In the genomic region with DNA sequence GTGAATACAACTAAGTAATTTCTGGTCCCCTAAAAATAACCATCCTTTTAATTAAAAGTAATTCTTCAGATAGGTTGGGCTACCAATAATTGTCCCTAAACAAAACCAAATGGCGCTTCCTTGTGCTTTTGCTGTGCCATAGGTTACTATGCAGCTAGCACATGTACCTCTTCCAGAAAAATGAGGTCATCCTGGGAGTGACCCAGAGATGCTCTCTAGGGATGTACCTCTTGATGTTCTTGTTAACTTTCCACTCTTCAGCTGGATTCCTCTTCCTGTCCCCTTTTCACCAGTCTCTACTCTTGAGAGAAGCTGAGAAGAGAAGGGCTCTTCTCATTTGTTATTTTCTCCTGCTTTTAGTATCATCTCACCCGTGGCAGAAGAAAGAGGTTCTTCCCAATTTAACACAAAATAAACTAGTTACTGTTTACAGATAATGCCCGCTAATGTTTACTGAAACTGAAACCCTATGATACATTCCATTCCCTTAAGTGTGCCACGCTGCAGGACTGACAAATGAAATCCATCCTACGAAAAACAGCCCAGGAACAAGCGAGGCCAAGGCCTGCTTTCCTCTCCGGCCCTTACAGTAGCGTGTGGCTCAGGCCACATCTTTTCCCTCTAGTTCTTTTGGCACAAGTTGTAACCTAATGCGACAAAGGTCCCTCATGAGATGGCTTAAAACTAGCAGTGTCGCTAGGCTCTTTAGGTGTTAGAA, we compare ENCODE assay signal across 27 cellular contexts. TPM values are rescaled to one million over a fixed set of nuclear protein-coding genes. Genes with fewer than 3 reads are reported as not detected.
DNase-seq lines count a peak whose midpoint lies in the region; ATAC-seq, FAIRE-seq and TF ChIP-seq lines count a peak whose summit lies in the region.
"Had no signal": no experiment of that assay in that cellular context is flagged by ENCODE, and none has a peak within 500 bp of the region (broad histone marks: within the 10 kb centered on the region; RNA-seq: fewer than 3 reads in every experiment).

No MANE protein-coding gene starts in this region.

- H3K4me3 ChIP-seq in HepG2 (replicated peaks in 1 of 3; ENCODE audit: insufficient read depth in 1 of 3, low read depth in 2 of 3, low read length in 3 of 3): no peak overlapping the region
- H3K4me3 ChIP-seq: Peyer's patch had no signal

- no peaks in the 10 kb centered on the region for H3K4me1 Mint-ChIP-seq in activated CD4-positive, alpha-beta memory T cell treated with anti-CD3 and anti-CD28 coated beads for 36 hours (ENCODE audit: low read depth)
- H3K4me1 Mint-ChIP-seq in activated CD4-positive, alpha-beta memory T cell treated with anti-CD3 and anti-CD28 coated beads, Interleukin-2, amount 10 ng/mL, durations not matched to agents 7 days and 5 days: no peaks in the 10 kb centered on the region
- no peaks in the 10 kb centered on the region for H3K4me1 Mint-ChIP-seq in activated T-helper 1 cell treated with anti-CD3 and anti-CD28 coated beads, Interleukin-12 subunit alpha, Interleukin-12 subunit beta, Interleukin-2, Interleukin-4 antibody, amounts not matched to agents 30 ng/mL and 10 ng/mL and 1 ng/mL, durations not matched to agents 14 hours and 24 hours and 36 hours (ENCODE audit: low read depth)
- peaks cover 12% of the 10 kb centered on the region for H3K4me1 Mint-ChIP-seq in endothelial cell (ENCODE audit: unreplicated experiment)
- H3K4me1 Mint-ChIP-seq: natural killer cell, T-cell had no signal

- no peak for TF ChIP-seq EP300 in HepG2 (IDR thresholded peaks at IDR 0.05; ENCODE audit: low read depth in 2 of 2, low read length in 2 of 2)
- no peak for TF ChIP-seq EP300 in HepG2 (CRISPR knock-in tag; IDR thresholded peaks at IDR 0.05; ENCODE audit: borderline replicate concordance)

- BruUV-seq in HepG2 (replicated peaks; lab: Mats Ljungman, UMichigan): no TSS peak

- no peaks in the 10 kb centered on the region for H3K4me1 ChIP-seq in HepG2 (ENCODE audit: insufficient read depth, low read length)
- H3K4me1 ChIP-seq: Peyer's patch had no signal

- FAIRE-seq in HepG2 (lab: Jason Lieb, UNC): no peak
- FAIRE-seq: A204.1 had no signal

- intact Hi-C loops in activated CD4-positive, alpha-beta memory T cell treated with anti-CD3 and anti-CD28 coated beads for 36 hours (cut with micrococcal nuclease): no loop called here
- intact Hi-C loops in activated T-helper 1 cell treated with anti-CD3 and anti-CD28 coated beads, Interleukin-12 subunit alpha, Interleukin-12 subunit beta, Interleukin-2, Interleukin-4 antibody, amounts not matched to agents 30 ng/mL and 10 ng/mL and 1 ng/mL, durations not matched to agents 14 hours and 24 hours and 36 hours (cut with micrococcal nuclease): no loop called here
- intact Hi-C loops in HepG2 (cut with micrococcal nuclease; ENCODE audit: unreplicated experiment): no loop called here

- H3K27me3 Mint-ChIP-seq in activated CD4-positive, alpha-beta memory T cell treated with anti-CD3 and anti-CD28 coated beads for 36 hours: no peaks in the 10 kb centered on the region
- H3K27me3 Mint-ChIP-seq in activated CD4-positive, alpha-beta memory T cell treated with anti-CD3 and anti-CD28 coated beads, Interleukin-2, amount 10 ng/mL, durations not matched to agents 7 days and 5 days: no peaks in the 10 kb centered on the region
- no peaks in the 10 kb centered on the region for H3K27me3 Mint-ChIP-seq in activated T-helper 1 cell treated with anti-CD3 and anti-CD28 coated beads, Interleukin-12 subunit alpha, Interleukin-12 subunit beta, Interleukin-2, Interleukin-4 antibody, amounts not matched to agents 30 ng/mL and 10 ng/mL and 1 ng/mL, durations not matched to agents 14 hours and 24 hours and 36 hours (ENCODE audit: insufficient read depth)
- H3K27me3 Mint-ChIP-seq in endothelial cell (ENCODE audit: unreplicated experiment): no peaks in the 10 kb centered on the region
- H3K27me3 Mint-ChIP-seq: CD4-positive, alpha-beta T cell; T-cell; type B pancreatic cell had no signal

- peaks cover 18 to 55% of the 10 kb centered on the region in 2 experiments for H3K36me3 ChIP-seq in HepG2 (replicated peaks in 1 of 2; ENCODE audit: control insufficient read depth in 1 of 2, insufficient read depth in 2 of 2, low read length in 2 of 2)

- in situ Hi-C loops in HepG2 (cut with HindIII; ENCODE audit: extremely low pct_ligation_motif_present, low pct_unique_long_range_greater_than_20kb): no loop called here

- CTCF ChIA-PET in activated CD4-positive, alpha-beta memory T cell treated with anti-CD3 and anti-CD28 coated beads for 36 hours (lab: Charles Lee): interaction anchor here (1.1 kb wide), 2 partner anchors 68 to 94 kb away, joined by 4 read pairs; a partner anchor contains a TSS
- CTCF ChIA-PET in activated CD4-positive, alpha-beta memory T cell treated with anti-CD3 and anti-CD28 coated beads, Interleukin-2, amount 10 ng/mL, durations not matched to agents 7 days and 5 days (lab: Charles Lee): no interaction called here
- CTCF ChIA-PET in HepG2 (lab: Yijun Ruan, JAX; ENCODE audit: low intra/inter-chr PET ratio, low total read pairs): no interaction called here

- WGBS in HepG2 (ENCODE audit: low lambda C conversion rate): 95% methylated on average over 10 of the region's 10 CpGs

- DNase-seq in activated CD4-positive, alpha-beta memory T cell treated with anti-CD3 and anti-CD28 coated beads for 36 hours: no peak
- no peak for DNase-seq in activated CD4-positive, alpha-beta memory T cell treated with anti-CD3 and anti-CD28 coated beads, Interleukin-2, amount 10 ng/mL, durations not matched to agents 7 days and 5 days
- DNase-seq in H4 (ENCODE audit: low spot score) (peak; percentile 22), HepG2 (ENCODE audit: low spot score) (no peak), endothelial cell (ENCODE audit: low spot score) (no peak)
- DNase-seq in activated T-helper 1 cell treated with anti-CD3 and anti-CD28 coated beads, Interleukin-12 subunit alpha, Interleukin-12 subunit beta, Interleukin-2, Interleukin-4 antibody, amounts not matched to agents 30 ng/mL and 10 ng/mL and 1 ng/mL, durations not matched to agents 14 hours and 24 hours and 36 hours (ENCODE audit: low spot score): no peak
- DNase-seq: activated CD4-positive, alpha-beta T cell treated with anti-CD3 and anti-CD28 coated beads, Interleukin-2, amount 50 U/mL, for 4 hours; activated CD4-positive, CD25-positive, alpha-beta regulatory T cell; activated T-cell treated with anti-CD3 and anti-CD28 coated beads, Interleukin-2, amount 50 U/mL, for 48 hours; aorta; CD4-positive, alpha-beta T cell; GOT3; islet precursor cell; natural killer cell; NCI-H187; NCI-H226; NCI-H69; Peyer's patch; stimulated activated CD4-positive, alpha-beta T cell treated with anti-CD3 and anti-CD28 coated beads, Interleukin-1b, Interleukin-23, amount 100 ng/mL, for 48 hours; stimulated activated CD8-positive, alpha-beta memory T cell treated with anti-CD3 and anti-CD28 coated beads, Interleukin-4, amount 100 ng/mL, for 48 hours; substantia nigra; T-cell had no signal

- no peaks in the 10 kb centered on the region for H4K20me1 ChIP-seq in HepG2 (ENCODE audit: insufficient read depth, low read length)

- peaks cover 9% of the 10 kb centered on the region for H3K36me3 Mint-ChIP-seq in activated CD4-positive, alpha-beta memory T cell treated with anti-CD3 and anti-CD28 coated beads for 36 hours
- peaks cover 10% of the 10 kb centered on the region for H3K36me3 Mint-ChIP-seq in activated CD4-positive, alpha-beta memory T cell treated with anti-CD3 and anti-CD28 coated beads, Interleukin-2, amount 10 ng/mL, durations not matched to agents 7 days and 5 days (ENCODE audit: low read depth)
- H3K36me3 Mint-ChIP-seq in activated T-helper 1 cell treated with anti-CD3 and anti-CD28 coated beads, Interleukin-12 subunit alpha, Interleukin-12 subunit beta, Interleukin-2, Interleukin-4 antibody, amounts not matched to agents 30 ng/mL and 10 ng/mL and 1 ng/mL, durations not matched to agents 14 hours and 24 hours and 36 hours (ENCODE audit: low read depth): peaks cover 19% of the 10 kb centered on the region
- no peaks in the 10 kb centered on the region for H3K36me3 Mint-ChIP-seq in endothelial cell (ENCODE audit: low read depth, unreplicated experiment)
- H3K36me3 Mint-ChIP-seq: activated naive CD4-positive, alpha-beta T cell treated with anti-CD3 and anti-CD28 coated beads, Interleukin-2, amount 50 U/mL, for 72 hours had no signal

- no peak overlapping the region for H2AFZ ChIP-seq in HepG2 (ENCODE audit: low read length)

- H3K4me2 ChIP-seq in HepG2 (ENCODE audit: low read depth, low read length): no peak overlapping the region

- H3K9ac ChIP-seq in HepG2 (ENCODE audit: insufficient read depth, low read depth, low read length): no peak overlapping the region

- H3K27ac Mint-ChIP-seq in activated CD4-positive, alpha-beta memory T cell treated with anti-CD3 and anti-CD28 coated beads for 36 hours: peak overlapping the region; percentile 14
- no peak overlapping the region for H3K27ac Mint-ChIP-seq in activated CD4-positive, alpha-beta memory T cell treated with anti-CD3 and anti-CD28 coated beads, Interleukin-2, amount 10 ng/mL, durations not matched to agents 7 days and 5 days
- H3K27ac Mint-ChIP-seq in activated T-helper 1 cell treated with anti-CD3 and anti-CD28 coated beads, Interleukin-12 subunit alpha, Interleukin-12 subunit beta, Interleukin-2, Interleukin-4 antibody, amounts not matched to agents 30 ng/mL and 10 ng/mL and 1 ng/mL, durations not matched to agents 14 hours and 24 hours and 36 hours: peak overlapping the region; percentile 27
- H3K27ac Mint-ChIP-seq in endothelial cell (ENCODE audit: unreplicated experiment): no peak overlapping the region
- H3K27ac Mint-ChIP-seq: CD4-positive, alpha-beta T cell; natural killer cell; T-cell; type B pancreatic cell had no signal

- H3K27ac ChIP-seq in HepG2 (ENCODE audit: extremely low read length, insufficient read depth, low read length): no peak overlapping the region
- H3K27ac ChIP-seq: Peyer's patch had no signal

- H3K79me2 ChIP-seq in HepG2 (ENCODE audit: insufficient read depth, low read length): no peaks in the 10 kb centered on the region

- no peak for TF ChIP-seq CTCF in HepG2 (CRISPR knock-in tag; IDR thresholded peaks at IDR 0.05)
- no peak for TF ChIP-seq CTCF in endothelial cell (IDR thresholded peaks at IDR 0.05; ENCODE audit: unreplicated experiment)

- ATAC-seq in HepG2 (no peak), HG03280 (IDR thresholded peaks at IDR 0.05; ENCODE audit: unreplicated experiment) (no peak), GM19455 (IDR thresholded peaks at IDR 0.05; ENCODE audit: unreplicated experiment) (no peak)
- ATAC-seq: activated naive CD4-positive, alpha-beta T cell treated with anti-CD3 and anti-CD28 coated beads, Interleukin-2, amount 50 U/mL, for 72 hours; natural killer cell; T-cell had no signal

- POLR2A ChIA-PET in activated CD4-positive, alpha-beta memory T cell treated with anti-CD3 and anti-CD28 coated beads for 36 hours (lab: Charles Lee): no interaction called here
- POLR2A ChIA-PET in activated CD4-positive, alpha-beta memory T cell treated with anti-CD3 and anti-CD28 coated beads, Interleukin-2, amount 10 ng/mL, durations not matched to agents 7 days and 5 days (lab: Charles Lee): no interaction called here
- POLR2A ChIA-PET in HepG2 (lab: Yijun Ruan, JAX): no interaction called here

- no peak for TF ChIP-seq RAD21 in HepG2 (CRISPR knock-in tag; IDR thresholded peaks at IDR 0.05)

- H3K9me3 ChIP-seq in HepG2 (ENCODE audit: low read length): no peaks in the 10 kb centered on the region
- H3K9me3 ChIP-seq: Peyer's patch had no signal

- no peak overlapping the region for H3K4me3 Mint-ChIP-seq in activated CD4-positive, alpha-beta memory T cell treated with anti-CD3 and anti-CD28 coated beads for 36 hours
- H3K4me3 Mint-ChIP-seq in activated CD4-positive, alpha-beta memory T cell treated with anti-CD3 and anti-CD28 coated beads, Interleukin-2, amount 10 ng/mL, durations not matched to agents 7 days and 5 days: no peak overlapping the region
- no peak overlapping the region for H3K4me3 Mint-ChIP-seq in activated T-helper 1 cell treated with anti-CD3 and anti-CD28 coated beads, Interleukin-12 subunit alpha, Interleukin-12 subunit beta, Interleukin-2, Interleukin-4 antibody, amounts not matched to agents 30 ng/mL and 10 ng/mL and 1 ng/mL, durations not matched to agents 14 hours and 24 hours and 36 hours
- H3K4me3 Mint-ChIP-seq in endothelial cell (ENCODE audit: unreplicated experiment): no peak overlapping the region
- H3K4me3 Mint-ChIP-seq: CD4-positive, alpha-beta T cell; natural killer cell; T-cell; type B pancreatic cell had no signal

- H3K9me3 Mint-ChIP-seq in activated CD4-positive, alpha-beta memory T cell treated with anti-CD3 and anti-CD28 coated beads for 36 hours: no peaks in the 10 kb centered on the region
- H3K9me3 Mint-ChIP-seq in activated CD4-positive, alpha-beta memory T cell treated with anti-CD3 and anti-CD28 coated beads, Interleukin-2, amount 10 ng/mL, durations not matched to agents 7 days and 5 days: no peaks in the 10 kb centered on the region
- H3K9me3 Mint-ChIP-seq in activated T-helper 1 cell treated with anti-CD3 and anti-CD28 coated beads, Interleukin-12 subunit alpha, Interleukin-12 subunit beta, Interleukin-2, Interleukin-4 antibody, amounts not matched to agents 30 ng/mL and 10 ng/mL and 1 ng/mL, durations not matched to agents 14 hours and 24 hours and 36 hours: no peaks in the 10 kb centered on the region
- H3K9me3 Mint-ChIP-seq in endothelial cell (ENCODE audit: unreplicated experiment): no peaks in the 10 kb centered on the region
- H3K9me3 Mint-ChIP-seq: activated naive CD4-positive, alpha-beta T cell treated with anti-CD3 and anti-CD28 coated beads, Interleukin-2, amount 50 U/mL, for 72 hours; CD4-positive, alpha-beta T cell; natural killer cell; T-cell; type B pancreatic cell had no signal

- TF ChIP-seq POLR2A in HepG2 (IDR thresholded peaks at IDR 0.05; ENCODE audit: insufficient read depth in 1 of 2, low read depth in 2 of 2, low read length in 2 of 2): no peak

- H3K27me3 ChIP-seq in HepG2 (ENCODE audit: control insufficient read depth in 1 of 2, insufficient read depth in 2 of 2, low read length in 2 of 2): no peaks in the 10 kb centered on the region
- H3K27me3 ChIP-seq: Peyer's patch had no signal

RNA-seq across cellular contexts. Expression of a gene that starts 24.2 kb away (rescaled TPM):
- total RNA-seq in activated CD4-positive, alpha-beta memory T cell treated with anti-CD3 and anti-CD28 coated beads for 36 hours: 10 to 100 TPM; 20.0 to 23.4 TPM
- total RNA-seq in activated CD4-positive, alpha-beta memory T cell treated with anti-CD3 and anti-CD28 coated beads, Interleukin-2, amount 10 ng/mL, durations not matched to agents 7 days and 5 days: 10 to 100 TPM; 16.6 to 17.0 TPM
- total RNA-seq in H4 (2014; rRNA removed; shearing (Covaris generic)): 37.4 and 38.5 TPM in 2 replicates
- total RNA-seq in activated T-helper 1 cell treated with anti-CD3 and anti-CD28 coated beads, Interleukin-12 subunit alpha, Interleukin-12 subunit beta, Interleukin-2, Interleukin-4 antibody, amounts not matched to agents 30 ng/mL and 10 ng/mL and 1 ng/mL, durations not matched to agents 14 hours and 24 hours and 36 hours: 30.3 and 30.7 TPM in 2 replicates
- total RNA-seq in HepG2 (2016; rRNA removed; fragmentation: Illumina TruSeq; extraction: Trizol): 83.8 and 90.2 TPM in 2 replicates
- 24.9 and 25.3 TPM in 2 replicates for total RNA-seq in HepG2 (2016; cell fraction: cytosol; rRNA removed; fragmentation: Illumina TruSeq; extraction: Trizol; ENCODE audit: low read depth)
- 83.6 and 84.1 TPM in 2 replicates for total RNA-seq in HepG2 (2016; cell fraction: insoluble cytoplasmic fraction; rRNA removed; fragmentation: Illumina TruSeq; extraction: Trizol)
- total RNA-seq in HepG2 (2016; cell fraction: membrane; rRNA removed; fragmentation: Illumina TruSeq; extraction: Trizol): 55.9 and 57.0 TPM in 2 replicates
- 67.1 and 77.0 TPM in 2 replicates for total RNA-seq in HepG2 (2016; cell fraction: nucleus; rRNA removed; fragmentation: Illumina TruSeq; extraction: Trizol)
- 22.0 and 31.1 TPM in 2 replicates for polyA plus RNA-seq in HepG2 (2011; rRNA removed)
- polyA plus RNA-seq in HepG2 (2011; cell fraction: cytosol; rRNA removed): 20.5 and 21.1 TPM in 2 replicates
- polyA plus RNA-seq in HepG2 (2011; cell fraction: nucleus; rRNA removed): 31.6 and 35.0 TPM in 2 replicates
- polyA plus RNA-seq in HepG2 (2012): 25.2 and 37.6 TPM in 2 replicates
- 12.3 and 19.0 TPM in 2 replicates for polyA plus RNA-seq in HepG2 (2016; cell fraction: cytosol; fragmentation: Illumina TruSeq; extraction: Trizol; ENCODE audit: low read depth)
- polyA plus RNA-seq in HepG2 (2016; cell fraction: insoluble cytoplasmic fraction; fragmentation: Illumina TruSeq; extraction: Trizol; ENCODE audit: low read depth): 74.2 and 76.1 TPM in 2 replicates
- polyA plus RNA-seq in HepG2 (2016; cell fraction: membrane; fragmentation: Illumina TruSeq; extraction: Trizol; ENCODE audit: low read depth): 32.7 and 42.2 TPM in 2 replicates
- 92.0 and 106 TPM in 2 replicates for polyA plus RNA-seq in HepG2 (2016; cell fraction: nucleus; fragmentation: Illumina TruSeq; extraction: Trizol; ENCODE audit: insufficient read depth, low read depth)
- polyA minus RNA-seq in HepG2 (2011; rRNA and poly(A)+ RNA removed; ENCODE audit: low replicate concordance): 16.3 and 37.2 TPM in 2 replicates
- 29.2 and 31.6 TPM in 2 replicates for polyA minus RNA-seq in HepG2 (2011; cell fraction: cytosol; rRNA and poly(A)+ RNA removed)
- polyA minus RNA-seq in HepG2 (2011; cell fraction: nucleus; rRNA and poly(A)+ RNA removed): 41.7 and 50.5 TPM in 2 replicates
- total RNA-seq in endothelial cell (ENCODE audit: unreplicated experiment): 24.8 TPM

Comparison
In these comparisons a context has a peak if more than half of its experiments do, and no peak if none do; other contexts are left out.
1. H3K27ac Mint-ChIP-seq: peak in activated CD4-positive, alpha-beta memory T cell treated with anti-CD3 and anti-CD28 coated beads for 36 hours (single experiment) and activated T-helper 1 cell treated with anti-CD3 and anti-CD28 coated beads, Interleukin-12 subunit alpha, Interleukin-12 subunit beta, Interleukin-2, Interleukin-4 antibody, amounts not matched to agents 30 ng/mL and 10 ng/mL and 1 ng/mL, durations not matched to agents 14 hours and 24 hours and 36 hours (single experiment); none in activated CD4-positive, alpha-beta memory T cell treated with anti-CD3 and anti-CD28 coated beads, Interleukin-2, amount 10 ng/mL, durations not matched to agents 7 days and 5 days (single experiment) and endothelial cell (single experiment).